In the genomic region with DNA sequence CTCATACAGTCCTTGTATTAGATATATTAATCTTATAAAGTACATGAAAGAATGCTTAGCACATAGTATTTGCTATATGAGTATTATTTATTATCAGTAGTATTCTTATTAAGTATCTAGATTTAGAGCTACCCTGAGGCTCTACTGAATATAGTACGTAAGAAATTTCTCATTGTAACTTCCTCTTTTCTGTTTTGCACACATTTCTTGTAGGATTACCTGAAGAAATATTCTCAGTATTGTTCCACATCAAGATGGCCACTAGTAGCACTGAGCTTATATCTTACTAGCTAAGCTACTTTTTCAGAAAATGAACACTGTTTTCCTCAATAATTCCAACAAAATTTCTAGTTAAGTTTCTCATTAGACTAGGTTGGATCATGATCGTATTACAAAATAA, we compare ENCODE assay signal across 3 cellular contexts.
DNase-seq lines count a peak whose midpoint lies in the region; ATAC-seq and FAIRE-seq lines count a peak whose summit lies in the region.
"Not testable (repeated sequence)": the region's sequence is repeated elsewhere in the genome, so short reads cannot be mapped to it uniquely, and the experiment has no call there.

No MANE protein-coding gene starts in this region.

- H3K36me3 Mint-ChIP-seq in stimulated activated naive B cell treated with anti-CD40 and anti-IgM and Interleukin-4, amounts not matched to agents 10 μg/mL and 1 μg/mL and 100 μg/mL, for 72 hours, result not testable (repeated sequence)

- not testable (repeated sequence) for H3K27ac ChIP-seq in small intestine (ENCODE audit: low read depth in 1 of 2, low read length in 1 of 2)

- peak; percentile 81 to 83 for ATAC-seq in stimulated activated naive B cell treated with anti-CD40 and anti-IgM and Interleukin-4, amounts not matched to agents 10 μg/mL and 1 μg/mL and 100 μg/mL, for 72 hours (replicated peaks)

- H3K27me3 ChIP-seq in small intestine (ENCODE audit: control insufficient read depth in 2 of 2, insufficient read depth in 2 of 2, low read length in 2 of 2), result not testable (repeated sequence)

- not testable (repeated sequence) for H3K9me3 ChIP-seq in small intestine (ENCODE audit: control insufficient read depth, low read depth)

- not testable (repeated sequence) for H3K4me1 Mint-ChIP-seq in stimulated activated naive B cell treated with anti-CD40 and anti-IgM and Interleukin-4, amounts not matched to agents 10 μg/mL and 1 μg/mL and 100 μg/mL, for 72 hours

- H3K4me3 ChIP-seq in small intestine (ENCODE audit: low read depth in 1 of 2, low read length in 2 of 2), result not testable (repeated sequence)

- not testable (repeated sequence) for H3K27ac Mint-ChIP-seq in stimulated activated naive B cell treated with anti-CD40 and anti-IgM and Interleukin-4, amounts not matched to agents 10 μg/mL and 1 μg/mL and 100 μg/mL, for 72 hours

- H3K27me3 Mint-ChIP-seq in stimulated activated naive B cell treated with anti-CD40 and anti-IgM and Interleukin-4, amounts not matched to agents 10 μg/mL and 1 μg/mL and 100 μg/mL, for 72 hours, result not testable (repeated sequence)

- not testable (repeated sequence) for H3K4me1 ChIP-seq in small intestine (ENCODE audit: control insufficient read depth in 2 of 2, insufficient read depth in 1 of 2, low read depth in 1 of 2, low read length in 1 of 2)

- H3K9me3 Mint-ChIP-seq in stimulated activated naive B cell treated with anti-CD40 and anti-IgM and Interleukin-4, amounts not matched to agents 10 μg/mL and 1 μg/mL and 100 μg/mL, for 72 hours, result not testable (repeated sequence)

- FAIRE-seq in RCC 7860 (lab: Jason Lieb, UNC) (peak; percentile 22), small intestine (lab: Jason Lieb, UNC) (peak; percentile 23)

- not testable (repeated sequence) for H3K36me3 ChIP-seq in small intestine (ENCODE audit: control insufficient read depth in 2 of 2, insufficient read depth in 2 of 2, low read length in 2 of 2)

- not testable (repeated sequence) for DNase-seq in RCC 7860 (ENCODE audit: low spot score); small intestine; stimulated activated naive B cell treated with anti-CD40 and anti-IgM and Interleukin-4, amounts not matched to agents 10 μg/mL and 1 μg/mL and 100 μg/mL, for 72 hours

- H3K4me3 Mint-ChIP-seq in stimulated activated naive B cell treated with anti-CD40 and anti-IgM and Interleukin-4, amounts not matched to agents 10 μg/mL and 1 μg/mL and 100 μg/mL, for 72 hours, result not testable (repeated sequence)

- WGBS in small intestine, 3 donors, result no CpG with 5 or more reads among the region's 2 CpGs
